Comparison of ENCODE assay signal across 8 cellular contexts in genomic region chr3:23809840-23810341, GRCh38. TPM values are rescaled to one million over a fixed set of nuclear protein-coding genes. Genes with fewer than 3 reads are reported as not detected.
DNase-seq lines count a peak whose midpoint lies in the region; ATAC-seq, FAIRE-seq and TF ChIP-seq lines count a peak whose summit lies in the region.

No MANE protein-coding gene starts in this region.

- no peak for ATAC-seq in pancreas

- H3K4me1 ChIP-seq in Peyer's patch (peaks cover 0 to 46% (median 1%) of the 10 kb centered on the region in 4 donors), endothelial cell of umbilical vein (ENCODE audit: control insufficient read depth, extremely low read depth, insufficient read depth, low read length) (peaks cover 31% of the 10 kb centered on the region), pancreas (peaks cover 10 to 14% (median 12%) of the 10 kb centered on the region in 3 donors)

- H3K27ac ChIP-seq in Peyer's patch (peak overlapping the region; percentile 73 to 84 (median 80)), endothelial cell of umbilical vein (ENCODE audit: insufficient read depth, low read depth, low read length) (no peak overlapping the region), pancreas (peak overlapping the region; percentile 59 to 82 (median 76))

- H3K36me3 ChIP-seq in Peyer's patch (no peaks in the 10 kb centered on the region), endothelial cell of umbilical vein (ENCODE audit: control insufficient read depth in 2 of 2, extremely low read depth in 1 of 2, insufficient read depth in 2 of 2, low read length in 2 of 2) (peaks cover 0 to 3% of the 10 kb centered on the region in 2 experiments), pancreas (no peaks in the 10 kb centered on the region)

- 68 to 71% methylated on average over 13 of the region's 13 CpGs for WGBS in pancreas, 2 donors

- no peaks in the 10 kb centered on the region for H3K27me3 ChIP-seq in Peyer's patch
- no peaks in the 10 kb centered on the region for H3K27me3 ChIP-seq in endothelial cell of umbilical vein (ENCODE audit: control insufficient read depth in 2 of 2, insufficient read depth in 2 of 2, low read length in 2 of 2)
- no peaks in the 10 kb centered on the region for H3K27me3 ChIP-seq in pancreas

- no TSS peak for BruUV-seq in endothelial cell of umbilical vein (replicated peaks; lab: Mats Ljungman, UMichigan)

- peak overlapping the region; percentile 85 for H3K4me2 ChIP-seq in endothelial cell of umbilical vein (ENCODE audit: insufficient read depth, low read length)

- peaks cover 70% of the 10 kb centered on the region for H3K79me2 ChIP-seq in endothelial cell of umbilical vein (ENCODE audit: control insufficient read depth, insufficient read depth, low read length)

- DNase-seq in NCI-H2081 (lab: John Stamatoyannopoulos, UW) (peak; percentile 34 to 57), NCI-H2081 treated with DMSO at 0.1 percent for 48 hours (lab: John Stamatoyannopoulos, UW) (no peak), Peyer's patch (no peak), endothelial cell of umbilical vein (ENCODE audit: low read depth, low spot score) (peak; percentile 14), pancreas (no peak), SHP77 (lab: John Stamatoyannopoulos, UW) (no peak)
- DNase-seq in activated CD4-positive, CD25-positive, alpha-beta regulatory T cell (lab: John Stamatoyannopoulos, UW) = no peak
- DNase-seq in stimulated activated CD8-positive, alpha-beta memory T cell treated with anti-CD3 and anti-CD28 coated beads, Interleukin-4, amount 100 ng/mL, for 48 hours = no peak

- no peaks in the 10 kb centered on the region for H4K20me1 ChIP-seq in endothelial cell of umbilical vein (replicated peaks; ENCODE audit: control insufficient read depth, extremely low read depth, insufficient read depth, low read length)

- H3K4me3 ChIP-seq in Peyer's patch = peak overlapping the region; percentile 44 to 91 (median 84)
- peak overlapping the region; percentile 24 to 78 (median 49) for H3K4me3 ChIP-seq in endothelial cell of umbilical vein (replicated peaks in 1 of 3; ENCODE audit: insufficient read depth in 1 of 3, low read depth in 1 of 3, low read length in 3 of 3)
- peak overlapping the region in 3 of 4 donors; percentile 62 to 72 (median 71) for H3K4me3 ChIP-seq in pancreas

- H3K9me3 ChIP-seq in Peyer's patch = no peaks in the 10 kb centered on the region
- no peaks in the 10 kb centered on the region for H3K9me3 ChIP-seq in endothelial cell of umbilical vein (replicated peaks; ENCODE audit: control insufficient read depth, insufficient read depth, low read length)
- H3K9me3 ChIP-seq in pancreas = no peaks in the 10 kb centered on the region

- POLR2A ChIA-PET in endothelial cell of umbilical vein (lab: Charles Lee) = no interaction called here

- FAIRE-seq in endothelial cell of umbilical vein (lab: Jason Lieb, UNC) (no peak), pancreas (lab: Jason Lieb, UNC) (no peak)

- H2AFZ ChIP-seq in endothelial cell of umbilical vein (ENCODE audit: low read depth, low read length) = peak overlapping the region; percentile 78

- intact Hi-C loops in endothelial cell of umbilical vein (cut with micrococcal nuclease) (loop anchor here (5.0 to 10.0 kb wide), 2 partner anchors 485 to 608 kb away; partner anchors contain the start of gene UBE2E2), pancreas (cut with DNase I) (no loop called here)

- CTCF ChIA-PET in endothelial cell of umbilical vein (lab: Charles Lee) = interaction anchor here (1.4 to 2.2 kb wide), 3 partner anchors 17 to 78 kb away, joined by 3 to 8 read pairs (median 4); no protein-coding TSS in a partner anchor

- H3K9ac ChIP-seq in endothelial cell of umbilical vein (replicated peaks; ENCODE audit: extremely low read depth, insufficient read depth, low read length) = peak overlapping the region; percentile 68

- TF ChIP-seq POLR2A in Peyer's patch (IDR thresholded peaks at IDR 0.05) = no peak
- TF ChIP-seq POLR2A in endothelial cell of umbilical vein (IDR thresholded peaks at IDR 0.05; ENCODE audit: low read depth, low read length) = no peak

- TF ChIP-seq CTCF in Peyer's patch (IDR thresholded peaks at IDR 0.05) (no peak), endothelial cell of umbilical vein (IDR thresholded peaks at IDR 0.05; ENCODE audit: extremely low read depth in 1 of 2, insufficient read depth in 1 of 2, low read depth in 1 of 2, low read length in 2 of 2) (no peak), pancreas (IDR thresholded peaks at IDR 0.05) (no peak)

- H3K9me1 ChIP-seq in endothelial cell of umbilical vein (replicated peaks; ENCODE audit: control insufficient read depth, extremely low read depth, insufficient read depth, low read length) = no peaks in the 10 kb centered on the region

- dilution Hi-C loops in endothelial cell of umbilical vein (cut with MboI; ENCODE audit: extremely low pct_ligation_motif_present, low sequenced_read_pairs) = no loop called here

TF ChIP-seq in endothelial cell of umbilical vein, 7 proteins besides CTCF, POLR2A, EP300 and RAD21:
- no peak for TF ChIP-seq POLR2AphosphoS5 (IDR thresholded peaks at IDR 0.05; ENCODE audit: insufficient read depth, low read depth, low read length)

RNA-seq across cellular contexts. Expression of gene UBE2E1, which starts 4.1 kb away (rescaled TPM):
- total RNA-seq in Peyer's patch (10 to 100 TPM; 26.1 to 58.6 (median 43.0) TPM), endothelial cell of umbilical vein (114 TPM in 2 replicates), pancreas (10 to 100 TPM; 24.0 to 44.7 (median 28.7) TPM)
- polyA plus RNA-seq in endothelial cell of umbilical vein (54.7 and 72.7 TPM in 2 replicates), pancreas (10 to 100 TPM; 20.9 to 32.0 TPM)
- polyA plus RNA-seq in endothelial cell of umbilical vein (2011; cell fraction: cytosol; rRNA removed) = 85.2 and 94.6 TPM in 2 replicates
- polyA plus RNA-seq in endothelial cell of umbilical vein (2011; cell fraction: nucleus; rRNA removed) = 81.5 and 97.3 TPM in 2 replicates
- polyA plus RNA-seq in endothelial cell of umbilical vein (2012) = 104 and 137 TPM in 2 replicates
- 65.2 and 77.5 TPM in 2 replicates for polyA minus RNA-seq in endothelial cell of umbilical vein
- 18.4 TPM for polyA minus RNA-seq in endothelial cell of umbilical vein (2011; cell fraction: cytosol; rRNA and poly(A)+ RNA removed)
- polyA minus RNA-seq in endothelial cell of umbilical vein (2011; cell fraction: nucleus; rRNA and poly(A)+ RNA removed) = 61.3 and 72.7 TPM in 2 replicates

Comparison
In these comparisons a context has a peak if more than half of its experiments do, and no peak if none do; other contexts are left out.
1. DNase-seq: peak in NCI-H2081 (2 of 2) and endothelial cell of umbilical vein (single experiment); none in NCI-H2081 treated with DMSO at 0.1 percent for 48 hours (single experiment), Peyer's patch (0 of 3), pancreas (0 of 6), SHP77 (0 of 2), activated CD4-positive, CD25-positive, alpha-beta regulatory T cell (0 of 4) and stimulated activated CD8-positive, alpha-beta memory T cell treated with anti-CD3 and anti-CD28 coated beads, Interleukin-4, amount 100 ng/mL, for 48 hours (single experiment).
2. Peak in every context shown above with its lines, with median percentiles within 50 percentile points of each other: H3K4me3 ChIP-seq.